Comparison of ENCODE assay signal across 7 cellular contexts in genomic region chr10:101829561-101830315, GRCh38. TPM values are rescaled to one million over a fixed set of nuclear protein-coding genes. Genes with fewer than 3 reads are reported as not detected.
DNase-seq lines count a peak whose midpoint lies in the region; ATAC-seq and TF ChIP-seq lines count a peak whose summit lies in the region.

No MANE protein-coding gene starts in this region.

- H3K9ac ChIP-seq in colonic mucosa (ENCODE audit: low read depth in 2 of 2, low read length in 2 of 2) (peak overlapping the region in 1 of 2 donors; percentile 54), mesendoderm (ENCODE audit: low read length) (peak overlapping the region; percentile 9)

- peak overlapping the region; percentile 76 for H3K4me2 ChIP-seq in mesendoderm (ENCODE audit: low read length)

- no peak overlapping the region for H4K5ac ChIP-seq in mesendoderm (ENCODE audit: low read length)

- H3K56ac ChIP-seq in mesendoderm (ENCODE audit: low read length), result peak overlapping the region; percentile 86

- H2BK120ac ChIP-seq in mesendoderm (ENCODE audit: low read depth, low read length), result no peak overlapping the region

- peaks cover 7% of the 10 kb centered on the region for H3K4me1 ChIP-seq in colonic mucosa
- H3K4me1 ChIP-seq in mesendoderm (ENCODE audit: control insufficient read depth, low read depth, low read length), result peaks cover 6% of the 10 kb centered on the region

- WGBS in mesendoderm (ENCODE audit: extremely low coverage, insufficient coverage, low lambda C conversion rate), result no CpG with 5 or more reads among the region's 31 CpGs

- H3K27me3 ChIP-seq in colonic mucosa, result no peaks in the 10 kb centered on the region
- no peaks in the 10 kb centered on the region for H3K27me3 ChIP-seq in mesendoderm (ENCODE audit: insufficient read depth, low read length, poor library complexity)

- no peak overlapping the region for H3K4ac ChIP-seq in mesendoderm (ENCODE audit: low read depth, low read length)

- H3K36me3 ChIP-seq in colonic mucosa (no peaks in the 10 kb centered on the region), mesendoderm (ENCODE audit: control insufficient read depth, insufficient read depth, low read length) (no peaks in the 10 kb centered on the region)

- no peak overlapping the region for H3K23ac ChIP-seq in mesendoderm (ENCODE audit: low read length)

- H3K9me3 ChIP-seq in colonic mucosa, result no peaks in the 10 kb centered on the region

- no peak for TF ChIP-seq CTCF in colonic mucosa (IDR thresholded peaks at IDR 0.05)

- H3K79me1 ChIP-seq in mesendoderm (ENCODE audit: low read length), result no peaks in the 10 kb centered on the region

- peak; percentile 59 for DNase-seq in activated CD4-positive, CD25-positive, alpha-beta regulatory T cell treated with anti-CD3 and anti-CD28 coated beads, Interleukin-2, amount 50 U/mL, for 72 hours
- DNase-seq in colonic mucosa (peak; percentile 77), mesendoderm (peak; percentile 82), NCI-H187 treated with DMSO at 0.1 percent for 48 hours (lab: John Stamatoyannopoulos, UW) (no peak)
- peak; percentile 71 for DNase-seq in stimulated activated naive CD8-positive, alpha-beta T cell treated with anti-CD3 and anti-CD28 coated beads, Interleukin-15, Interleukin-2, amounts not matched to agents 100 U/mL and 50 U/mL, for 24 hours

- no peak overlapping the region for H2AK5ac ChIP-seq in mesendoderm (ENCODE audit: low read length)

- H3K18ac ChIP-seq in mesendoderm (ENCODE audit: low read length), result no peak overlapping the region

- no peaks in the 10 kb centered on the region for H3K79me2 ChIP-seq in mesendoderm (ENCODE audit: control insufficient read depth, insufficient read depth, low read length)

- H3K4me3 ChIP-seq in colonic mucosa (peak overlapping the region; percentile 53), mesendoderm (ENCODE audit: low read length) (no peak overlapping the region)

- intact Hi-C loops in colonic mucosa (cut with DNase I), result no loop called here

- no peak overlapping the region for H4K8ac ChIP-seq in mesendoderm (ENCODE audit: low read depth, low read length)

- no peak overlapping the region for H2BK5ac ChIP-seq in mesendoderm (ENCODE audit: low read length)

- H3K27ac ChIP-seq in colonic mucosa (peak overlapping the region; percentile 50), mesendoderm (ENCODE audit: low read depth, low read length) (no peak overlapping the region)

- peak; percentile 15 for ATAC-seq in GM19324 (IDR thresholded peaks at IDR 0.05; ENCODE audit: low FRiP score, unreplicated experiment)
- ATAC-seq in HG03457 (IDR thresholded peaks at IDR 0.05; ENCODE audit: unreplicated experiment), result peak; percentile 3
- ATAC-seq in stimulated activated naive CD8-positive, alpha-beta T cell treated with anti-CD3 and anti-CD28 coated beads, Interleukin-15, Interleukin-2, amounts not matched to agents 100 U/mL and 50 U/mL, for 24 hours, result peak; percentile 0

- no peak overlapping the region for H2BK15ac ChIP-seq in mesendoderm (replicated peaks; ENCODE audit: low read depth)

RNA-seq across cellular contexts. Expression of gene OGA, which starts 11.5 kb away (rescaled TPM):
- 10 to 100 TPM; 70.4 to 77.8 TPM for total RNA-seq in colonic mucosa
- 53.2 TPM for polyA plus RNA-seq in mesendoderm (2013, experiment 1 of 2)
- polyA plus RNA-seq in mesendoderm (2013, experiment 2 of 2), result 52.9 TPM

RNA-seq across cellular contexts. Expression of gene KCNIP2, which starts 13.9 kb away (rescaled TPM):
- total RNA-seq in colonic mucosa, result 1 to 10 TPM; 1.5 to 2.8 TPM
- 0.46 TPM for polyA plus RNA-seq in mesendoderm (2013, experiment 1 of 2)
- polyA plus RNA-seq in mesendoderm (2013, experiment 2 of 2), result 0.80 TPM

RNA-seq across cellular contexts. Expression of gene NPM3, which starts 46.5 kb away (rescaled TPM):
- 10 to 100 TPM; 14.6 to 73.6 TPM for total RNA-seq in colonic mucosa
- 217 TPM for polyA plus RNA-seq in mesendoderm (2013, experiment 1 of 2)
- 215 TPM for polyA plus RNA-seq in mesendoderm (2013, experiment 2 of 2)

RNA-seq across cellular contexts. Expression of gene FGF8, which starts 53.8 kb away (rescaled TPM):
- total RNA-seq in colonic mucosa, result not detected
- polyA plus RNA-seq in mesendoderm (2013, experiment 1 of 2), result 64.2 TPM
- polyA plus RNA-seq in mesendoderm (2013, experiment 2 of 2), result 64.2 TPM
